In the genomic region with DNA sequence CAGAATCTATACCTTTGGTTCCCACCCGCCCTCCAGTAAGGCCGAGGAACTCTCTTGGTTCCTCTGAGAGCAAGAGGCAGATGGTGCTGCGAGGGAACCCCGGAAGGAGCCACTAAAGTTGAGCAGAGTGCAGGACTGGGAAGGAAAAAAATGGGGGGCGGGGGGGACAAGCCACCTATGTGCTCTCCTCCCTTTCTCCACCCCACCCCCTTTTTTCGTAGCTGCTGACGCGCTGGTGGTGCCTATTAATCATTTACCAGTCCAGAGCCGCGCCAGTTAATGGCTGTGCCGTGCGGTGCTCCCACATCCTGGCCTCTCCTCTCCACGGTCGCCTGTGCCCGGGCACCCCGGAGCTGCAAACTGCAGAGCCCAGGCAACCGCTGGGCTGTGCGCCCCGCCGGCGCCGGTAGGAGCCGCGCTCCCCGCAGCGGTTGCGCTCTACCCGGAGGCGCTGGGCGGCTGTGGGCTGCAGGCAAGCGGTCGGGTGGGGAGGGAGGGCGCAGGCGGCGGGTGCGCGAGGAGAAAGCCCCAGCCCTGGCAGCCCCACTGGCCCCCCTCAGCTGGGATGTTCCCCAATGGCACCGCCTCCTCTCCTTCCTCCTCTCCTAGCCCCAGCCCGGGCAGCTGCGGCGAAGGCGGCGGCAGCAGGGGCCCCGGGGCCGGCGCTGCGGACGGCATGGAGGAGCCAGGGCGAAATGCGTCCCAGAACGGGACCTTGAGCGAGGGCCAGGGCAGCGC, we compare ENCODE assay signal across 9 cellular contexts. TPM values are rescaled to one million over a fixed set of nuclear protein-coding genes. Genes with fewer than 3 reads are reported as not detected.
DNase-seq lines count a peak whose midpoint lies in the region; ATAC-seq lines count a peak whose summit lies in the region.
"Had no signal": no experiment of that assay in that cellular context is flagged by ENCODE, and none has a peak within 500 bp of the region (broad histone marks: within the 10 kb centered on the region; RNA-seq: fewer than 3 reads in every experiment).

No MANE protein-coding gene starts in this region.

- no peaks in the 10 kb centered on the region for H3K9me3 ChIP-seq in CD4-positive, CD25-positive, alpha-beta regulatory T cell (ENCODE audit: control insufficient read depth in 2 of 2, low read length in 2 of 2)
- H3K9me3 ChIP-seq in endocrine pancreas (ENCODE audit: control insufficient read depth, low read length), result no peaks in the 10 kb centered on the region

- H3K36me3 ChIP-seq in CD4-positive, CD25-positive, alpha-beta regulatory T cell (ENCODE audit: control insufficient read depth, insufficient read depth, low read length), result no peaks in the 10 kb centered on the region
- no peaks in the 10 kb centered on the region for H3K36me3 ChIP-seq in endocrine pancreas (ENCODE audit: control insufficient read depth, insufficient read depth, low read length)

- no peaks in the 10 kb centered on the region for H3K36me3 Mint-ChIP-seq in CD4-positive, CD25-positive, alpha-beta regulatory T cell

- peaks cover 0 to 4% (median 0%) of the 10 kb centered on the region in 7 donors for H3K9me3 Mint-ChIP-seq in CD4-positive, CD25-positive, alpha-beta regulatory T cell

- peak overlapping the region; percentile 63 for H3K9ac ChIP-seq in endocrine pancreas (ENCODE audit: control insufficient read depth, insufficient read depth, low read length)

- H3K27ac Mint-ChIP-seq in CD4-positive, CD25-positive, alpha-beta regulatory T cell, result no peak overlapping the region

- no peak overlapping the region for H3K4me3 ChIP-seq in CD4-positive, CD25-positive, alpha-beta regulatory T cell (ENCODE audit: low read depth, low read length)
- peak overlapping the region; percentile 74 for H3K4me3 ChIP-seq in endocrine pancreas (ENCODE audit: control insufficient read depth, insufficient read depth, low read length)

- peak in 1 of 3 donors; percentile 4 for DNase-seq in CD4-positive, CD25-positive, alpha-beta regulatory T cell
- DNase-seq in NCI-H1092 treated with DMSO at 0.1 percent for 48 hours (lab: John Stamatoyannopoulos, UW) (peak; percentile 44), mucosa of gallbladder (ENCODE audit: low spot score) (peak; percentile 54), NCI-H146 treated with DMSO at 0.1 percent for 48 hours (lab: John Stamatoyannopoulos, UW; ENCODE audit: unreplicated experiment) (no peak), NAMALWA (ENCODE audit: low spot score) (no peak)
- DNase-seq in central memory CD4-positive, alpha-beta T cell, result no peak

- no peak overlapping the region for H3K27ac ChIP-seq in CD4-positive, CD25-positive, alpha-beta regulatory T cell (ENCODE audit: insufficient read depth, low read length, poor library complexity, severe bottlenecking)

- peaks cover 24% of the 10 kb centered on the region for H3K27me3 ChIP-seq in CD4-positive, CD25-positive, alpha-beta regulatory T cell (ENCODE audit: control insufficient read depth, insufficient read depth, low read length)
- no peaks in the 10 kb centered on the region for H3K27me3 ChIP-seq in endocrine pancreas (ENCODE audit: control insufficient read depth, insufficient read depth, low read length)

- ATAC-seq in CD4-positive, CD25-positive, alpha-beta regulatory T cell (ENCODE audit: low read depth in 2 of 2), result no peak
- ATAC-seq in HG03025 (IDR thresholded peaks at IDR 0.05; ENCODE audit: low FRiP score, unreplicated experiment), result no peak

- peaks cover 5% of the 10 kb centered on the region for H3K4me1 ChIP-seq in CD4-positive, CD25-positive, alpha-beta regulatory T cell (ENCODE audit: control insufficient read depth, insufficient read depth, low read length, poor library complexity, severe bottlenecking)
- peaks cover 14% of the 10 kb centered on the region for H3K4me1 ChIP-seq in endocrine pancreas (ENCODE audit: control insufficient read depth, insufficient read depth, low read length)

- peak overlapping the region in 3 of 4 donors; percentile 8 to 79 (median 79) for H3K4me3 Mint-ChIP-seq in CD4-positive, CD25-positive, alpha-beta regulatory T cell

- H3K27me3 Mint-ChIP-seq in CD4-positive, CD25-positive, alpha-beta regulatory T cell, result peaks cover 73% of the 10 kb centered on the region

- peaks cover 0 to 38% (median 1%) of the 10 kb centered on the region in 4 donors for H3K4me1 Mint-ChIP-seq in CD4-positive, CD25-positive, alpha-beta regulatory T cell

RNA-seq across cellular contexts. Expression of a gene that starts 1.3 kb away (rescaled TPM):
- total RNA-seq in CD4-positive, CD25-positive, alpha-beta regulatory T cell, result not detected
- not detected for polyA plus RNA-seq in CD4-positive, CD25-positive, alpha-beta regulatory T cell
- 3.4 TPM for total RNA-seq in mucosa of gallbladder
- total RNA-seq: activated naive CD4-positive, alpha-beta T cell treated with anti-CD3 and anti-CD28 coated beads, Interleukin-2, amount 50 U/mL, for 72 hours had no signal

RNA-seq across cellular contexts. Expression of a gene that starts 46.9 kb away (rescaled TPM):
- not detected for total RNA-seq in CD4-positive, CD25-positive, alpha-beta regulatory T cell
- polyA plus RNA-seq in CD4-positive, CD25-positive, alpha-beta regulatory T cell, result not detected
- total RNA-seq in mucosa of gallbladder, result 18.6 TPM
- total RNA-seq: activated naive CD4-positive, alpha-beta T cell treated with anti-CD3 and anti-CD28 coated beads, Interleukin-2, amount 50 U/mL, for 72 hours had no signal

Comparison
In these comparisons a context has a peak if more than half of its experiments do, and no peak if none do; other contexts are left out.
1. DNase-seq: peak in NCI-H1092 treated with DMSO at 0.1 percent for 48 hours (single experiment) and mucosa of gallbladder (single experiment); none in NCI-H146 treated with DMSO at 0.1 percent for 48 hours (single experiment), NAMALWA (single experiment) and central memory CD4-positive, alpha-beta T cell (single experiment).
2. RNA of a gene that starts 46.9 kb away (total RNA-seq): 18.6 TPM in mucosa of gallbladder (single experiment); not detected in CD4-positive, CD25-positive, alpha-beta regulatory T cell (single experiment); every median in the first group is over 10 times any median in the second.